22 cellular contexts compared by ENCODE assay signal in genomic region chr7:7220821-7221220, GRCh38. TPM values are rescaled to one million over a fixed set of nuclear protein-coding genes. Genes with fewer than 3 reads are reported as not detected.
A peak's percentile ranks its signal among the peaks of the same experiment; 100 is the strongest.
DNase-seq lines count a peak whose midpoint lies in the region; ATAC-seq and TF ChIP-seq lines count a peak whose summit lies in the region.
"Had no signal": no experiment of that assay in that cellular context is flagged by ENCODE, and none has a peak within 500 bp of the region (broad histone marks: within the 10 kb centered on the region; RNA-seq: fewer than 3 reads in every experiment).

No MANE protein-coding gene starts in this region.

- H3K79me2 ChIP-seq in hepatocyte, result peaks cover 30% of the 10 kb centered on the region

- DNase-seq in activated naive CD4-positive, alpha-beta T cell treated with anti-CD3 and anti-CD28 coated beads, Interleukin-2, amount 10 ng/mL, durations not matched to agents 7 days and 5 days, result no peak
- DNase-seq in adipocyte (ENCODE audit: low read depth), result peak; percentile 45
- no peak for DNase-seq in hepatocyte (ENCODE audit: low spot score)
- no peak for DNase-seq in germinal center (ENCODE audit: low spot score)
- DNase-seq in GOT3 (lab: John Stamatoyannopoulos, UW), result no peak
- DNase-seq: activated CD4-positive, alpha-beta T cell treated with anti-CD3 and anti-CD28 coated beads for 48 hours; activated effector memory CD4-positive, alpha-beta T cell treated with Interleukin-2 at 50 U/mL for 16 hours; anterior cingulate cortex; GF-D8; HCEC 1CT; NCI-H1930; NCI-H446; nephron progenitor cell; NK-92 treated with Interleukin-12 subunit alpha and Interleukin-12 subunit beta, amount 100 ng/mL, for 24 hours; stimulated activated CD4-positive, alpha-beta T cell treated with anti-CD3 and anti-CD28 coated beads, Interleukin-2, amount 100 ng/mL, for 24 hours; stimulated activated naive CD8-positive, alpha-beta T cell treated with anti-CD3 and anti-CD28 coated beads, Interleukin-15, amount 100 ng/mL, for 72 hours; upper lobe of right lung had no signal

- no peaks in the 10 kb centered on the region for H3K27me3 ChIP-seq in adipocyte (replicated peaks; ENCODE audit: control insufficient read depth, insufficient read depth, low read length)
- H3K27me3 ChIP-seq in hepatocyte, result no peaks in the 10 kb centered on the region
- H3K27me3 ChIP-seq in subcutaneous abdominal adipose tissue (ENCODE audit: control insufficient read depth in 5 of 5, insufficient read depth in 4 of 5, low read length in 5 of 5), result no peaks in the 10 kb centered on the region
- H3K27me3 ChIP-seq: upper lobe of right lung had no signal

- no peak for ATAC-seq in GM18511 (IDR thresholded peaks at IDR 0.05; ENCODE audit: unreplicated experiment)
- ATAC-seq: HepG2, upper lobe of right lung had no signal

- H4K20me1 ChIP-seq in hepatocyte (ENCODE audit: insufficient read depth, poor library complexity, severe bottlenecking), result no peaks in the 10 kb centered on the region

- H3K9me3 ChIP-seq in adipocyte (ENCODE audit: control insufficient read depth, low read length) (no peaks in the 10 kb centered on the region), hepatocyte (ENCODE audit: low read depth) (no peaks in the 10 kb centered on the region), subcutaneous abdominal adipose tissue (ENCODE audit: control insufficient read depth in 5 of 5, low read length in 5 of 5) (no peaks in the 10 kb centered on the region)
- H3K9me3 ChIP-seq: prostate gland, upper lobe of right lung had no signal

- H3K9me2 ChIP-seq in hepatocyte (replicated peaks; ENCODE audit: insufficient read depth), result no peaks in the 10 kb centered on the region

- H3K4me1 ChIP-seq in adipocyte (ENCODE audit: control insufficient read depth, insufficient read depth, low read length) (peaks cover 28% of the 10 kb centered on the region), hepatocyte (ENCODE audit: insufficient read depth) (peaks cover 6% of the 10 kb centered on the region), subcutaneous abdominal adipose tissue (ENCODE audit: control insufficient read depth in 5 of 5, insufficient read depth in 5 of 5, low read length in 5 of 5) (peaks cover 0 to 11% (median 5%) of the 10 kb centered on the region in 5 donors)
- H3K4me1 ChIP-seq: prostate gland, upper lobe of right lung had no signal

- peaks cover 28% of the 10 kb centered on the region for H3K36me3 ChIP-seq in adipocyte (ENCODE audit: control insufficient read depth, insufficient read depth, low read length, severe bottlenecking)
- no peaks in the 10 kb centered on the region for H3K36me3 ChIP-seq in hepatocyte (replicated peaks; ENCODE audit: insufficient read depth, low read depth)
- H3K36me3 ChIP-seq in subcutaneous abdominal adipose tissue (ENCODE audit: control insufficient read depth in 5 of 5, insufficient read depth in 5 of 5, low read length in 5 of 5), result peaks cover 3 to 12% (median 7%) of the 10 kb centered on the region in 5 donors
- H3K36me3 ChIP-seq: prostate gland, upper lobe of right lung had no signal

- TF ChIP-seq CTCF in hepatocyte (IDR thresholded peaks at IDR 0.05; ENCODE audit: poor library complexity), result no peak

- H3K27ac ChIP-seq in hepatocyte (peak overlapping the region; percentile 30), subcutaneous abdominal adipose tissue (ENCODE audit: low read depth, low read length) (peak overlapping the region; percentile 33)
- H3K27ac ChIP-seq: prostate gland, upper lobe of right lung had no signal

- H3K9ac ChIP-seq in adipocyte (ENCODE audit: low read length), result no peak overlapping the region
- H3K9ac ChIP-seq in subcutaneous abdominal adipose tissue (ENCODE audit: low read length in 5 of 5), result no peak overlapping the region

- WGBS in hepatocyte (ENCODE audit: low lambda C conversion rate, missing lambda C conversion rate), result 45% methylated on average over 3 of the region's 3 CpGs

- no peaks in the 10 kb centered on the region for H3K27me3 Mint-ChIP-seq in activated naive CD4-positive, alpha-beta T cell treated with anti-CD3 and anti-CD28 coated beads, Interleukin-2, amount 50 U/mL, for 24 hours
- no peaks in the 10 kb centered on the region for H3K27me3 Mint-ChIP-seq in activated naive CD4-positive, alpha-beta T cell treated with anti-CD3 and anti-CD28 coated beads, Interleukin-2, amount 10 ng/mL, durations not matched to agents 7 days and 5 days
- H3K27me3 Mint-ChIP-seq: stimulated activated naive CD8-positive, alpha-beta T cell treated with anti-CD3 and anti-CD28 coated beads, Interleukin-15, amount 100 ng/mL, for 72 hours had no signal

- H3K4me1 Mint-ChIP-seq in activated naive CD4-positive, alpha-beta T cell treated with anti-CD3 and anti-CD28 coated beads, Interleukin-2, amount 50 U/mL, for 24 hours, result peaks cover 64% of the 10 kb centered on the region
- H3K4me1 Mint-ChIP-seq in activated naive CD4-positive, alpha-beta T cell treated with anti-CD3 and anti-CD28 coated beads, Interleukin-2, amount 10 ng/mL, durations not matched to agents 7 days and 5 days, result peaks cover 4% of the 10 kb centered on the region

- no peak overlapping the region for H3K4me2 ChIP-seq in hepatocyte

- H3K36me3 Mint-ChIP-seq in activated naive CD4-positive, alpha-beta T cell treated with anti-CD3 and anti-CD28 coated beads, Interleukin-2, amount 50 U/mL, for 24 hours, result peaks cover 35% of the 10 kb centered on the region
- peaks cover 52% of the 10 kb centered on the region for H3K36me3 Mint-ChIP-seq in activated naive CD4-positive, alpha-beta T cell treated with anti-CD3 and anti-CD28 coated beads, Interleukin-2, amount 10 ng/mL, durations not matched to agents 7 days and 5 days

- no peak overlapping the region for H3K4me3 Mint-ChIP-seq in activated naive CD4-positive, alpha-beta T cell treated with anti-CD3 and anti-CD28 coated beads, Interleukin-2, amount 50 U/mL, for 24 hours
- H3K4me3 Mint-ChIP-seq in activated naive CD4-positive, alpha-beta T cell treated with anti-CD3 and anti-CD28 coated beads, Interleukin-2, amount 10 ng/mL, durations not matched to agents 7 days and 5 days, result no peak overlapping the region
- H3K4me3 Mint-ChIP-seq: nephron progenitor cell; stimulated activated naive CD8-positive, alpha-beta T cell treated with anti-CD3 and anti-CD28 coated beads, Interleukin-15, amount 100 ng/mL, for 72 hours had no signal

- H3K4me3 ChIP-seq in adipocyte (ENCODE audit: low read length), result peak overlapping the region; percentile 9
- no peak overlapping the region for H3K4me3 ChIP-seq in hepatocyte
- no peak overlapping the region for H3K4me3 ChIP-seq in subcutaneous abdominal adipose tissue (ENCODE audit: low read depth in 1 of 5, low read length in 5 of 5)
- H3K4me3 ChIP-seq: prostate gland, upper lobe of right lung had no signal

- CTCF ChIA-PET in activated naive CD4-positive, alpha-beta T cell treated with anti-CD3 and anti-CD28 coated beads, Interleukin-2, amount 10 ng/mL, durations not matched to agents 7 days and 5 days (lab: Charles Lee), result no interaction called here

- H2AFZ ChIP-seq in hepatocyte, result no peak overlapping the region

- H3K9me3 Mint-ChIP-seq in activated naive CD4-positive, alpha-beta T cell treated with anti-CD3 and anti-CD28 coated beads, Interleukin-2, amount 50 U/mL, for 24 hours, result peaks cover 5% of the 10 kb centered on the region
- H3K9me3 Mint-ChIP-seq in activated naive CD4-positive, alpha-beta T cell treated with anti-CD3 and anti-CD28 coated beads, Interleukin-2, amount 10 ng/mL, durations not matched to agents 7 days and 5 days, result no peaks in the 10 kb centered on the region
- H3K9me3 Mint-ChIP-seq: stimulated activated naive CD8-positive, alpha-beta T cell treated with anti-CD3 and anti-CD28 coated beads, Interleukin-15, amount 100 ng/mL, for 72 hours had no signal

- H3K27ac Mint-ChIP-seq in activated naive CD4-positive, alpha-beta T cell treated with anti-CD3 and anti-CD28 coated beads, Interleukin-2, amount 50 U/mL, for 24 hours, result peak overlapping the region; percentile 47
- H3K27ac Mint-ChIP-seq in activated naive CD4-positive, alpha-beta T cell treated with anti-CD3 and anti-CD28 coated beads, Interleukin-2, amount 10 ng/mL, durations not matched to agents 7 days and 5 days, result no peak overlapping the region
- H3K27ac Mint-ChIP-seq: nephron progenitor cell; stimulated activated naive CD8-positive, alpha-beta T cell treated with anti-CD3 and anti-CD28 coated beads, Interleukin-15, amount 100 ng/mL, for 72 hours had no signal

RNA-seq across cellular contexts. Expression of gene C1GALT1, which starts 38.5 kb away (rescaled TPM):
- 65.4 and 71.8 TPM in 2 replicates for total RNA-seq in hepatocyte
- polyA plus RNA-seq in hepatocyte, result 37.1 and 38.7 TPM in 2 replicates
